In genomic region chr17:55607736-55608341, GRCh38 we compare ENCODE assay signal across 13 cellular contexts.
A peak's percentile ranks its signal among the peaks of the same experiment; 100 is the strongest.
DNase-seq lines count a peak whose midpoint lies in the region; ATAC-seq and TF ChIP-seq lines count a peak whose summit lies in the region.
"Had no signal": no experiment of that assay in that cellular context is flagged by ENCODE, and none has a peak within 500 bp of the region (broad histone marks: within the 10 kb centered on the region; RNA-seq: fewer than 3 reads in every experiment).

No MANE protein-coding gene starts in this region.

- DNase-seq in NCI-H345 (lab: John Stamatoyannopoulos, UW) (peak; percentile 17), NCI-H345 treated with DMSO at 0.1 percent for 48 hours (lab: John Stamatoyannopoulos, UW; ENCODE audit: unreplicated experiment) (no peak), adipocyte (ENCODE audit: low read depth) (peak; percentile 32), left colon (peak; percentile 62 to 70), transverse colon (peak; percentile 73), posterior vena cava (ENCODE audit: low spot score) (no peak), SKM-1 treated with dmso at 0.1 percent for 144 hours (lab: John Stamatoyannopoulos, UW; ENCODE audit: unreplicated experiment) (no peak), dedifferentiated amniotic fluid mesenchymal stem cell (ENCODE audit: extremely low spot score) (no peak)
- DNase-seq: activated CD8-positive, alpha-beta memory T cell treated with anti-CD3 and anti-CD28 coated beads for 24 hours; NCI-H1417 had no signal

- WGBS in transverse colon (ENCODE audit: low coverage in 1 of 2), 2 donors = 18 to 60% methylated on average over 1 to 2 of the region's 2 CpGs

- intact Hi-C loops in left colon (cut with DNase I, micrococcal nuclease) = no loop called here
- intact Hi-C loops in transverse colon (cut with DNase I; ENCODE audit: low total_unique reads) = no loop called here
- intact Hi-C loops in posterior vena cava (cut with DNase I) = no loop called here

- peak overlapping the region; percentile 31 for H3K9ac ChIP-seq in adipocyte (ENCODE audit: low read length)
- H3K9ac ChIP-seq: parathyroid adenoma had no signal

- peak overlapping the region; percentile 26 to 74 (median 57) for H3K27ac ChIP-seq in transverse colon
- H3K27ac ChIP-seq: ascending aorta, parathyroid adenoma, SK-N-MC had no signal

- H3K4me3 ChIP-seq in adipocyte (ENCODE audit: low read length) = no peak overlapping the region
- H3K4me3 ChIP-seq in transverse colon = no peak overlapping the region
- H3K4me3 ChIP-seq: ascending aorta, SK-N-MC had no signal

- H3K9me3 ChIP-seq in adipocyte (ENCODE audit: control insufficient read depth, low read length) (no peaks in the 10 kb centered on the region), transverse colon (no peaks in the 10 kb centered on the region)
- H3K9me3 ChIP-seq: ascending aorta had no signal

- H3K4me1 ChIP-seq in adipocyte (ENCODE audit: control insufficient read depth, insufficient read depth, low read length) (peaks cover 42% of the 10 kb centered on the region), transverse colon (peaks cover 0 to 29% (median 6%) of the 10 kb centered on the region in 4 donors)
- H3K4me1 ChIP-seq: ascending aorta, parathyroid adenoma had no signal

- no peak for TF ChIP-seq CTCF in transverse colon (IDR thresholded peaks at IDR 0.05)

- TF ChIP-seq EP300 in transverse colon (IDR thresholded peaks at IDR 0.05; ENCODE audit: low read depth) = no peak

- peak; percentile 39 for ATAC-seq in left colon

- no peaks in the 10 kb centered on the region for H3K27me3 ChIP-seq in adipocyte (replicated peaks; ENCODE audit: control insufficient read depth, insufficient read depth, low read length)
- no peaks in the 10 kb centered on the region for H3K27me3 ChIP-seq in transverse colon
- H3K27me3 ChIP-seq: ascending aorta had no signal

- no peak for TF ChIP-seq POLR2A in transverse colon (IDR thresholded peaks at IDR 0.05)

- H3K36me3 ChIP-seq in adipocyte (ENCODE audit: control insufficient read depth, insufficient read depth, low read length, severe bottlenecking) = no peaks in the 10 kb centered on the region
- no peaks in the 10 kb centered on the region for H3K36me3 ChIP-seq in transverse colon
- H3K36me3 ChIP-seq: ascending aorta had no signal

- in situ Hi-C loops in transverse colon (cut with MboI; ENCODE audit: low pct_ligation_motif_present in 1 of 4, low pct_unique_long_range_greater_than_20kb in 1 of 4, low sequenced_read_pairs in 3 of 4) = no loop called here

Comparison
In these comparisons a context has a peak if more than half of its experiments do, and no peak if none do; other contexts are left out.
1. DNase-seq: peak in NCI-H345 (single experiment), adipocyte (single experiment), left colon (2 of 2) and transverse colon (single experiment); none in NCI-H345 treated with DMSO at 0.1 percent for 48 hours (single experiment), posterior vena cava (single experiment), SKM-1 treated with dmso at 0.1 percent for 144 hours (single experiment) and dedifferentiated amniotic fluid mesenchymal stem cell (single experiment).